Comparison of ENCODE assay signal across 3 cellular contexts in genomic region chr7:68119411-68119810, GRCh38.
"Had no signal": no experiment of that assay in that cellular context is flagged by ENCODE, and none has a peak within 500 bp of the region (broad histone marks: within the 10 kb centered on the region; RNA-seq: fewer than 3 reads in every experiment).

No MANE protein-coding gene starts in this region.

- ATAC-seq: GM12878 had no signal

- DNase-seq: GDM1, GF-D8 had no signal

- H3K4me3 ChIP-seq: GM12878 had no signal
